Comparison of ENCODE assay signal across 8 cellular contexts in genomic region chr16:89476379-89476778, GRCh38. TPM values are rescaled to one million over a fixed set of nuclear protein-coding genes. Genes with fewer than 3 reads are reported as not detected.
A peak's percentile ranks its signal among the peaks of the same experiment; 100 is the strongest.
DNase-seq lines count a peak whose midpoint lies in the region; ATAC-seq and TF ChIP-seq lines count a peak whose summit lies in the region.

No MANE protein-coding gene starts in this region.

- H3K9me3 Mint-ChIP-seq in activated T-cell treated with anti-CD3 and anti-CD28 coated beads, Interleukin-2, amount 50 U/mL, for 4 hours, result no peaks in the 10 kb centered on the region

- H3K36me3 ChIP-seq in Karpas-422 (ENCODE audit: insufficient read depth, low read length) (no peaks in the 10 kb centered on the region), stomach (no peaks in the 10 kb centered on the region)

- peaks cover 9% of the 10 kb centered on the region for H3K36me3 Mint-ChIP-seq in activated T-cell treated with anti-CD3 and anti-CD28 coated beads, Interleukin-2, amount 50 U/mL, for 4 hours (ENCODE audit: insufficient read depth)

- H3K4me3 ChIP-seq in Karpas-422 (ENCODE audit: low read length), result no peak overlapping the region
- H3K4me3 ChIP-seq in epithelial cell of esophagus (ENCODE audit: low read length), result peak overlapping the region; percentile 25
- no peak overlapping the region for H3K4me3 ChIP-seq in stomach

- peak overlapping the region; percentile 44 for H3K4me3 Mint-ChIP-seq in activated T-cell treated with anti-CD3 and anti-CD28 coated beads, Interleukin-2, amount 50 U/mL, for 4 hours

- no peaks in the 10 kb centered on the region for H3K9me2 ChIP-seq in Karpas-422 (replicated peaks; ENCODE audit: insufficient read depth, low read length)

- H3K9me3 ChIP-seq in Karpas-422 (ENCODE audit: low read length), result no peaks in the 10 kb centered on the region
- H3K9me3 ChIP-seq in stomach, result no peaks in the 10 kb centered on the region

- no peak overlapping the region for H2AFZ ChIP-seq in Karpas-422 (ENCODE audit: low read length)

- H3K27ac ChIP-seq in Karpas-422 (ENCODE audit: low read length) (no peak overlapping the region), stomach (no peak overlapping the region)

- H3K4me1 Mint-ChIP-seq in activated T-cell treated with anti-CD3 and anti-CD28 coated beads, Interleukin-2, amount 50 U/mL, for 4 hours (ENCODE audit: low read depth), result peaks cover 89% of the 10 kb centered on the region

- peaks cover 75% of the 10 kb centered on the region for H3K79me2 ChIP-seq in Karpas-422 (ENCODE audit: low read length)

- 32 to 62% (median 47%) methylated on average over 5 of the region's 5 CpGs for WGBS in stomach, 5 donors

- H3K9ac ChIP-seq in Karpas-422 (ENCODE audit: low read length), result no peak overlapping the region

- H3K4me2 ChIP-seq in Karpas-422 (ENCODE audit: low read depth, low read length, poor library complexity, severe bottlenecking), result peak overlapping the region; percentile 1

- H4K20me1 ChIP-seq in Karpas-422 (ENCODE audit: insufficient read depth, low read depth, low read length), result peaks cover 82% of the 10 kb centered on the region

- ATAC-seq in activated T-cell treated with anti-CD3 and anti-CD28 coated beads, Interleukin-2, amount 50 U/mL, for 4 hours, result peak in 1 of 2 donors; percentile 22
- ATAC-seq in left colon, result no peak
- ATAC-seq in HG02884 (IDR thresholded peaks at IDR 0.05; ENCODE audit: unreplicated experiment), result no peak

- H3K4me1 ChIP-seq in Karpas-422 (ENCODE audit: low read length), result peaks cover 30% of the 10 kb centered on the region
- peaks cover 66 to 100% (median 84%) of the 10 kb centered on the region in 4 donors for H3K4me1 ChIP-seq in stomach

- intact Hi-C loops in stomach (cut with DNase I; ENCODE audit: low total_unique reads) (no loop called here), left colon (cut with DNase I, micrococcal nuclease) (no loop called here), posterior vena cava (cut with DNase I) (no loop called here)

- TF ChIP-seq POLR2A in stomach (IDR thresholded peaks at IDR 0.05), result no peak

- TF ChIP-seq EP300 in stomach (IDR thresholded peaks at IDR 0.05), result no peak

- no peak for DNase-seq in activated T-cell treated with anti-CD3 and anti-CD28 coated beads, Interleukin-2, amount 50 U/mL, for 4 hours
- DNase-seq in activated T-cell treated with anti-CD3 and anti-CD28 coated beads for 4 hours (no peak), Karpas-422 (no peak), epithelial cell of esophagus (ENCODE audit: low read depth) (peak; percentile 99), stomach (peak; percentile 51), left colon (no peak), posterior vena cava (ENCODE audit: low spot score) (no peak)

- H3K27me3 ChIP-seq in Karpas-422 (ENCODE audit: low read length) (no peaks in the 10 kb centered on the region), stomach (no peaks in the 10 kb centered on the region)

- no peak for TF ChIP-seq CTCF in epithelial cell of esophagus (IDR thresholded peaks at IDR 0.05; ENCODE audit: insufficient read depth, low read depth, low read length, missing control alignments)
- no peak for TF ChIP-seq CTCF in stomach (IDR thresholded peaks at IDR 0.05)

- H3K27me3 Mint-ChIP-seq in activated T-cell treated with anti-CD3 and anti-CD28 coated beads, Interleukin-2, amount 50 U/mL, for 4 hours (ENCODE audit: low read depth), result no peaks in the 10 kb centered on the region

RNA-seq across cellular contexts. Expression of gene ANKRD11, which starts 14.0 kb away (rescaled TPM):
- total RNA-seq in activated T-cell treated with anti-CD3 and anti-CD28 coated beads, Interleukin-2, amount 50 U/mL, for 4 hours, result 100 to 1,000 TPM; 153 to 181 (median 162) TPM
- 28.5 and 29.9 TPM in 2 replicates for total RNA-seq in Karpas-422 (2014; rRNA removed; shearing (Covaris generic); ENCODE audit: low replicate concordance)
- total RNA-seq in stomach (100 to 1,000 TPM in 4 of 5 donors, 10 to 100 TPM in 1; 60.2 to 350 (median 136) TPM), left colon (100 to 1,000 TPM in 1 of 2 donors, 10 to 100 TPM in 1; 82.5 to 135 TPM), posterior vena cava (100 to 1,000 TPM in 1 of 2 donors, 10 to 100 TPM in 1; 95.0 to 110 TPM)
- 10 to 100 TPM; 25.4 to 39.0 (median 38.8) TPM for polyA plus RNA-seq in stomach

RNA-seq across cellular contexts. Expression of gene SPG7, which starts 31.8 kb away (rescaled TPM):
- 10 to 100 TPM; 76.1 to 88.4 (median 78.5) TPM for total RNA-seq in activated T-cell treated with anti-CD3 and anti-CD28 coated beads, Interleukin-2, amount 50 U/mL, for 4 hours
- total RNA-seq in Karpas-422 (2014; rRNA removed; shearing (Covaris generic); ENCODE audit: low replicate concordance), result 44.6 and 74.8 TPM in 2 replicates
- total RNA-seq in stomach (100 to 1,000 TPM; 150 to 363 (median 174) TPM), left colon (100 to 1,000 TPM; 106 to 146 TPM), posterior vena cava (10 to 100 TPM; 64.1 to 65.2 TPM)
- polyA plus RNA-seq in stomach, result 10 to 100 TPM; 30.0 to 77.2 (median 32.2) TPM

Comparison
In these comparisons a context has a peak if more than half of its experiments do, and no peak if none do; other contexts are left out.
1. DNase-seq: peak in epithelial cell of esophagus (single experiment) and stomach (single experiment); none in activated T-cell treated with anti-CD3 and anti-CD28 coated beads, Interleukin-2, amount 50 U/mL, for 4 hours (single experiment), activated T-cell treated with anti-CD3 and anti-CD28 coated beads for 4 hours (single experiment), Karpas-422 (single experiment), left colon (0 of 2) and posterior vena cava (single experiment).